2 cellular contexts compared by ENCODE assay signal in the genomic region with DNA sequence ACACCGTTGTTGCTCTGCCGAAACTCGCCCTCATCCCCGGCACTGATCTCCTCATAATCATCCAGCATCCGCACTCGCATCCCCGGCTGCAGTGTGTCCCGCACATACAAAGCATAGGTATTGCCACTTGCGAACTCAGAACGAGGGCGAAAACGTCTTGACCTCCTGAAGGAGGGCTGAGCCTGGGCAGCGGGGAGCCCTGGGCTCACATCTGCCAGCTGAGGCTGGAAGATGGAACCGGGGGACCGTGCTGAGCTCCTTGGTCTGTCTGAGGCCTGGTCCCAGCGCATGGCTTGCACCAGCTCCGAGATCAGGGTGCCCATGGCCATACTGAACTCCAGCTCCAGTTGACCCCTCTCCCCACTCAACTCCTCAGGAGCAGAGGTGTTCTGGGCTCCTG.
TF ChIP-seq lines count a peak whose summit lies in the region.

No MANE protein-coding gene starts in this region.

TF ChIP-seq in SK-N-SH, 30 proteins besides CTCF, POLR2A, EP300 and RAD21:
- TF ChIP-seq TAF1 (IDR thresholded peaks at IDR 0.05; ENCODE audit: borderline replicate concordance, low read depth, low read length): no peak
- TF ChIP-seq, protein P1, sequence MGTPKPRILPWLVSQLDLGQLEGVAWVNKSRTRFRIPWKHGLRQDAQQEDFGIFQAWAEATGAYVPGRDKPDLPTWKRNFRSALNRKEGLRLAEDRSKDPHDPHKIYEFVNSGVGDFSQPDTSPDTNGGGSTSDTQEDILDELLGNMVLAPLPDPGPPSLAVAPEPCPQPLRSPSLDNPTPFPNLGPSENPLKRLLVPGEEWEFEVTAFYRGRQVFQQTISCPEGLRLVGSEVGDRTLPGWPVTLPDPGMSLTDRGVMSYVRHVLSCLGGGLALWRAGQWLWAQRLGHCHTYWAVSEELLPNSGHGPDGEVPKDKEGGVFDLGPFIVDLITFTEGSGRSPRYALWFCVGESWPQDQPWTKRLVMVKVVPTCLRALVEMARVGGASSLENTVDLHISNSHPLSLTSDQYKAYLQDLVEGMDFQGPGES (IDR thresholded peaks at IDR 0.05; ENCODE audit: low read depth, low read length): no peak
- no peak for TF ChIP-seq YY1 (IDR thresholded peaks at IDR 0.05; ENCODE audit: low read depth)
- TF ChIP-seq POLR2AphosphoS5 (IDR thresholded peaks at IDR 0.05; ENCODE audit: low read depth, low read length): no peak
- TF ChIP-seq JUND (IDR thresholded peaks at IDR 0.05): no peak
- TF ChIP-seq MEF2A (IDR thresholded peaks at IDR 0.05; ENCODE audit: borderline replicate concordance, low read depth): no peak
- TF ChIP-seq GATA2 (CRISPR knock-in tag; IDR thresholded peaks at IDR 0.05): no peak
- TF ChIP-seq EZH2phosphoT487 (IDR thresholded peaks at IDR 0.05; ENCODE audit: borderline replicate concordance, low read depth): no peak
- TF ChIP-seq PBX3 (IDR thresholded peaks at IDR 0.05): no peak
- no peak for TF ChIP-seq FOXM1 (IDR thresholded peaks at IDR 0.05; ENCODE audit: low read depth)
- no peak for TF ChIP-seq ZBTB33 (IDR thresholded peaks at IDR 0.05; ENCODE audit: borderline replicate concordance, low read depth)

TF ChIP-seq in SK-N-SH treated with all-trans-retinoic acid at 6 μM for 48 hours, 23 proteins besides CTCF, POLR2A, EP300 and RAD21:
- no peak for TF ChIP-seq ARNTL (CRISPR knock-in tag; IDR thresholded peaks at IDR 0.05; ENCODE audit: borderline replicate concordance, low read depth)
- TF ChIP-seq SNAI2 (CRISPR knock-in tag; IDR thresholded peaks at IDR 0.05): no peak
- TF ChIP-seq ZNF70 (CRISPR knock-in tag; IDR thresholded peaks at IDR 0.05): no peak
- no peak for TF ChIP-seq PATZ1 (CRISPR knock-in tag; IDR thresholded peaks at IDR 0.05; ENCODE audit: borderline replicate concordance)
- no peak for TF ChIP-seq ZNF8 (CRISPR knock-in tag; IDR thresholded peaks at IDR 0.05)
TF ChIP-seq in SK-N-SH treated with all-trans-retinoic acid at 6 μM for 48 hours: peak in this region for 0.
